ENCODE assay signal across 1 cellular context in genomic region chr10:46005383-46005782, GRCh38.
A peak's percentile ranks its signal among the peaks of the same experiment; 100 is the strongest.
TF ChIP-seq lines count a peak whose summit lies in the region.

No MANE protein-coding gene starts in this region.

TF ChIP-seq in K562, 482 proteins besides CTCF, POLR2A, EP300 and RAD21:
- TF ChIP-seq FOXP1 (CRISPR knock-in tag; IDR thresholded peaks at IDR 0.05) (no peak), POLR2G (IDR thresholded peaks at IDR 0.05; ENCODE audit: low read depth, low read length) (peak; percentile 56; the same call in 1 of the 2 replicates), SUPT5H (IDR thresholded peaks at IDR 0.05) (peak; percentile 22; the same call in 1 of the 2 replicates)
